In the genomic region with DNA sequence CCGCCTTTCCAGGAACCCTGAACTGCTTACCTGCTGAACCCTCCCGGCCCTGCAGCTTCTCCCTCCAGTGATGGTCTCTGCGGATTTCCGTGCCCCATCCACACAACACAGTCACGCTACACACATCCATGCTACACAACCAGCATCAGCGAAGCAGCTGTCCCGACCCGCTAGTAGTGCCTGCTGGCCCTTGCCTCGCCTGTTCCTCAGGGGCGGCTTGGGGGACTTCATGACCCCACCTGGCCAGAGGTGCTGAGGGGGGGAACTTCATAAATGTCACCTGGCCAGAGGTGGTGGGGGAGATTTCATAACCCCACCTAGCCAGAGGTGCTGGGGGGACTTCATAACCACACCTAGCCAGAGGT, we compare ENCODE assay signal across 8 cellular contexts. TPM values are rescaled to one million over a fixed set of nuclear protein-coding genes. Genes with fewer than 3 reads are reported as not detected.
DNase-seq lines count a peak whose midpoint lies in the region; ATAC-seq and TF ChIP-seq lines count a peak whose summit lies in the region.

No MANE protein-coding gene starts in this region.

- DNase-seq in activated CD4-positive, alpha-beta T cell treated with anti-CD3 and anti-CD28 coated beads, Interleukin-2, amount 10 ng/mL, durations not matched to agents 7 days and 5 days = no peak
- no peak for DNase-seq in activated CD4-positive, alpha-beta T cell treated with anti-CD3 and anti-CD28 coated beads, Interleukin-2, amount 50 U/mL, for 4 hours
- DNase-seq in OCI-LY7 (ENCODE audit: low spot score) = no peak
- DNase-seq in osteocyte (ENCODE audit: extremely low spot score, unreplicated experiment) = peak; percentile 83
- DNase-seq in NCI-H1105 treated with DMSO at 0.1 percent for 48 hours (lab: John Stamatoyannopoulos, UW) = no peak
- DNase-seq in ureter (ENCODE audit: low spot score) = no peak

- H3K4me1 ChIP-seq in OCI-LY7 (ENCODE audit: insufficient read depth, low read length, poor library complexity, severe bottlenecking) = peaks cover 23% of the 10 kb centered on the region

- POLR2A ChIA-PET in activated CD4-positive, alpha-beta T cell treated with anti-CD3 and anti-CD28 coated beads, Interleukin-2, amount 10 ng/mL, durations not matched to agents 7 days and 5 days (lab: Charles Lee) = no interaction called here
- POLR2A ChIA-PET in OCI-LY7 (lab: Charles Lee) = interaction anchor here (0.5 to 1.5 kb wide), 5 partner anchors 9 to 252 kb away, joined by 3 to 10 read pairs (median 4); no protein-coding TSS in a partner anchor

- H3K9me3 Mint-ChIP-seq in activated CD4-positive, alpha-beta T cell treated with anti-CD3 and anti-CD28 coated beads, Interleukin-2, amount 10 ng/mL, durations not matched to agents 7 days and 5 days = no peaks in the 10 kb centered on the region
- no peaks in the 10 kb centered on the region for H3K9me3 Mint-ChIP-seq in osteocyte (ENCODE audit: unreplicated experiment)

- H3K36me3 Mint-ChIP-seq in activated CD4-positive, alpha-beta T cell treated with anti-CD3 and anti-CD28 coated beads, Interleukin-2, amount 10 ng/mL, durations not matched to agents 7 days and 5 days (ENCODE audit: low read depth) = peaks cover 5% of the 10 kb centered on the region
- peaks cover 5% of the 10 kb centered on the region for H3K36me3 Mint-ChIP-seq in osteocyte (ENCODE audit: unreplicated experiment)

- H3K27ac Mint-ChIP-seq in activated CD4-positive, alpha-beta T cell treated with anti-CD3 and anti-CD28 coated beads, Interleukin-2, amount 10 ng/mL, durations not matched to agents 7 days and 5 days = peak overlapping the region; percentile 91
- peak overlapping the region; percentile 87 for H3K27ac Mint-ChIP-seq in osteocyte (ENCODE audit: unreplicated experiment)

- H3K4me3 Mint-ChIP-seq in activated CD4-positive, alpha-beta T cell treated with anti-CD3 and anti-CD28 coated beads, Interleukin-2, amount 10 ng/mL, durations not matched to agents 7 days and 5 days = peak overlapping the region; percentile 85
- H3K4me3 Mint-ChIP-seq in osteocyte (ENCODE audit: unreplicated experiment) = peak overlapping the region; percentile 85

- peaks cover 25% of the 10 kb centered on the region for H3K79me2 ChIP-seq in OCI-LY7 (ENCODE audit: insufficient read depth, low read depth, low read length)

- no TSS peak for BruUV-seq in OCI-LY7 (replicated peaks; lab: Mats Ljungman, UMichigan)

- H3K36me3 ChIP-seq in OCI-LY7 (ENCODE audit: insufficient read depth, low read length) = peaks cover 23% of the 10 kb centered on the region

- H3K27me3 Mint-ChIP-seq in activated CD4-positive, alpha-beta T cell treated with anti-CD3 and anti-CD28 coated beads, Interleukin-2, amount 10 ng/mL, durations not matched to agents 7 days and 5 days = no peaks in the 10 kb centered on the region
- H3K27me3 Mint-ChIP-seq in osteocyte (ENCODE audit: unreplicated experiment) = no peaks in the 10 kb centered on the region

- H3K9me3 ChIP-seq in OCI-LY7 (ENCODE audit: low read length) = no peaks in the 10 kb centered on the region

- CTCF ChIA-PET in activated CD4-positive, alpha-beta T cell treated with anti-CD3 and anti-CD28 coated beads, Interleukin-2, amount 10 ng/mL, durations not matched to agents 7 days and 5 days (lab: Charles Lee) = interaction anchor here (0.7 to 1.3 kb wide), 3 partner anchors 10 to 144 kb away, joined by 3 to 7 read pairs (median 3); no protein-coding TSS in a partner anchor
- CTCF ChIA-PET in OCI-LY7 (lab: Charles Lee; ENCODE audit: unreplicated experiment) = no interaction called here

- H4K20me1 ChIP-seq in OCI-LY7 (ENCODE audit: insufficient read depth, low read length) = peaks cover 4% of the 10 kb centered on the region; the same call in 1 of the 2 replicates

- H3K4me2 ChIP-seq in OCI-LY7 (ENCODE audit: low read length) = peak overlapping the region; percentile 68

- no peaks in the 10 kb centered on the region for H3K9me2 ChIP-seq in OCI-LY7 (ENCODE audit: insufficient read depth, low read length)

- H3K4me3 ChIP-seq in OCI-LY7 (ENCODE audit: low read depth, low read length, poor library complexity, severe bottlenecking) = peak overlapping the region; percentile 84

- intact Hi-C loops in OCI-LY7 (cut with micrococcal nuclease; ENCODE audit: unreplicated experiment) = no loop called here

- ATAC-seq in esophagus mucosa (peak; percentile 45), HG03378 (IDR thresholded peaks at IDR 0.05; ENCODE audit: unreplicated experiment) (no peak)

- no peak for TF ChIP-seq CTCF in OCI-LY7 (conservative IDR thresholded peaks at IDR 0.05; ENCODE audit: low read length)
- no peak for TF ChIP-seq CTCF in osteocyte (IDR thresholded peaks at IDR 0.05)

- peaks cover 23% of the 10 kb centered on the region for H3K4me1 Mint-ChIP-seq in activated CD4-positive, alpha-beta T cell treated with anti-CD3 and anti-CD28 coated beads, Interleukin-2, amount 10 ng/mL, durations not matched to agents 7 days and 5 days
- H3K4me1 Mint-ChIP-seq in osteocyte (ENCODE audit: unreplicated experiment) = peaks cover 15% of the 10 kb centered on the region

- peak overlapping the region; percentile 51 for H3K27ac ChIP-seq in OCI-LY7 (ENCODE audit: low read depth, low read length, poor library complexity, severe bottlenecking)

- H2AFZ ChIP-seq in OCI-LY7 (ENCODE audit: low read length) = peak overlapping the region; percentile 73

RNA-seq across cellular contexts. Expression of gene TUBGCP5, which starts 0.5 kb away (rescaled TPM):
- 10 to 100 TPM; 21.7 to 22.2 TPM for total RNA-seq in activated CD4-positive, alpha-beta T cell treated with anti-CD3 and anti-CD28 coated beads, Interleukin-2, amount 10 ng/mL, durations not matched to agents 7 days and 5 days
- total RNA-seq in OCI-LY7 (2014; rRNA removed; shearing (Covaris generic)) = 30.9 and 56.9 TPM in 2 replicates
- 36.3 and 40.8 TPM in 2 replicates for total RNA-seq in OCI-LY7 (2022)
- total RNA-seq in esophagus mucosa = 13.9 TPM
- 19.1 and 21.4 TPM in 2 replicates for total RNA-seq in osteocyte
- 28.5 TPM for total RNA-seq in ureter

RNA-seq across cellular contexts. Expression of gene CYFIP1, which starts 59.7 kb away (rescaled TPM):
- 10 to 100 TPM; 14.6 to 16.3 TPM for total RNA-seq in activated CD4-positive, alpha-beta T cell treated with anti-CD3 and anti-CD28 coated beads, Interleukin-2, amount 10 ng/mL, durations not matched to agents 7 days and 5 days
- total RNA-seq in OCI-LY7 (2014; rRNA removed; shearing (Covaris generic)) = 0.98 and 3.6 TPM in 2 replicates
- total RNA-seq in OCI-LY7 (2022) = 0.87 and 1.3 TPM in 2 replicates
- 118 TPM for total RNA-seq in esophagus mucosa
- 118 TPM in 2 replicates for total RNA-seq in osteocyte
- 129 TPM for total RNA-seq in ureter
